ENCODE assay signal across 9 cellular contexts in genomic region chr2:55431982-55432627, GRCh38. TPM values are rescaled to one million over a fixed set of nuclear protein-coding genes. Genes with fewer than 3 reads are reported as not detected.
DNase-seq lines count a peak whose midpoint lies in the region; ATAC-seq, FAIRE-seq and TF ChIP-seq lines count a peak whose summit lies in the region.
"Had no signal": no experiment of that assay in that cellular context is flagged by ENCODE, and none has a peak within 500 bp of the region (broad histone marks: within the 10 kb centered on the region; RNA-seq: fewer than 3 reads in every experiment).

No MANE protein-coding gene starts in this region.

- no peaks in the 10 kb centered on the region for H3K9me3 ChIP-seq in transverse colon

- peak overlapping the region; percentile 32 for H2AFZ ChIP-seq in KMS-11 (ENCODE audit: low read depth)

- no peaks in the 10 kb centered on the region for H3K79me2 ChIP-seq in KMS-11 (ENCODE audit: insufficient read depth, low read depth)

- no peaks in the 10 kb centered on the region for H3K36me3 Mint-ChIP-seq in immature natural killer cell

- H3K27ac Mint-ChIP-seq in immature natural killer cell, result no peak overlapping the region

- H3K4me3 ChIP-seq in AG09309 (ENCODE audit: control insufficient read depth, low read depth, low read length) (no peak overlapping the region), KMS-11 (IDR thresholded peaks at IDR 0.05; ENCODE audit: insufficient read depth, low read depth, low read length) (no peak overlapping the region), astrocyte of the cerebellum (ENCODE audit: low read depth, low read length) (no peak overlapping the region), transverse colon (no peak overlapping the region)

- TF ChIP-seq EP300 in transverse colon (IDR thresholded peaks at IDR 0.05; ENCODE audit: low read depth), result no peak

- H3K27me3 Mint-ChIP-seq in immature natural killer cell (ENCODE audit: low read depth in 3 of 3), result peaks cover 0 to 10% (median 2%) of the 10 kb centered on the region in 3 donors

- WGBS in transverse colon (ENCODE audit: low coverage in 1 of 2), 2 donors, result 38 to 42% methylated on average over 3 of the region's 3 CpGs

- H3K4me1 Mint-ChIP-seq in immature natural killer cell, result no peaks in the 10 kb centered on the region

- H3K27ac ChIP-seq in KMS-11 (peak overlapping the region; percentile 49), transverse colon (no peak overlapping the region)
- H3K27ac ChIP-seq: epithelial cell of prostate had no signal

- H3K4me1 ChIP-seq in KMS-11 (ENCODE audit: low read depth, poor library complexity, severe bottlenecking), result peaks cover 35% of the 10 kb centered on the region
- H3K4me1 ChIP-seq in transverse colon, result peaks cover 0 to 5% (median 4%) of the 10 kb centered on the region in 4 donors

- no peaks in the 10 kb centered on the region for H3K9me3 Mint-ChIP-seq in immature natural killer cell

- no peaks in the 10 kb centered on the region for H3K36me3 ChIP-seq in KMS-11 (ENCODE audit: insufficient read depth)
- no peaks in the 10 kb centered on the region for H3K36me3 ChIP-seq in transverse colon

- intact Hi-C loops in transverse colon (cut with DNase I; ENCODE audit: low total_unique reads), result no loop called here

- H3K4me2 ChIP-seq in KMS-11, result peak overlapping the region; percentile 53

- H4K20me1 ChIP-seq in KMS-11 (ENCODE audit: insufficient read depth), result no peaks in the 10 kb centered on the region

- FAIRE-seq in GM18507 (lab: Jason Lieb, UNC), result peak; percentile 78

- no peak overlapping the region for H3K9ac ChIP-seq in KMS-11

- no peak for TF ChIP-seq POLR2A in transverse colon (IDR thresholded peaks at IDR 0.05)
- TF ChIP-seq POLR2A in GM18505 (IDR thresholded peaks at IDR 0.05; ENCODE audit: borderline replicate concordance, extremely low read depth, insufficient read depth, insufficient read length), result no peak

- H3K27me3 ChIP-seq in KMS-11 (ENCODE audit: insufficient read depth, low read depth), result no peaks in the 10 kb centered on the region
- H3K27me3 ChIP-seq in transverse colon, result no peaks in the 10 kb centered on the region

- DNase-seq in AG09309 (ENCODE audit: low read depth) (no peak), GM18507 (ENCODE audit: extremely low spot score, insufficient read length, low read depth) (no peak), astrocyte of the cerebellum (ENCODE audit: low read depth) (no peak), immature natural killer cell (peak in 2 of 3 donors; percentile 10 to 36), transverse colon (no peak)
- no peak for DNase-seq in effector CD8-positive, alpha-beta T cell (lab: John Stamatoyannopoulos, UW)

- ATAC-seq in GM18505 (IDR thresholded peaks at IDR 0.05; ENCODE audit: unreplicated experiment), result no peak

- in situ Hi-C loops in astrocyte of the cerebellum (cut with HindIII; ENCODE audit: low sequenced_read_pairs), result no loop called here
- in situ Hi-C loops in transverse colon (cut with MboI; ENCODE audit: low pct_ligation_motif_present in 1 of 4, low pct_unique_long_range_greater_than_20kb in 1 of 4, low sequenced_read_pairs in 3 of 4), result loop anchor here in 1 of 4 donors (25.0 kb wide), 1 partner anchor 170 kb away; the partner anchor contains the start of gene MTIF2

- peak; percentile 51 for TF ChIP-seq CTCF in AG09309 (IDR thresholded peaks at IDR 0.05; ENCODE audit: control insufficient read depth, insufficient read depth, low read depth, low read length, missing control alignments)
- TF ChIP-seq CTCF in KMS-11 (conservative IDR thresholded peaks at IDR 0.05; ENCODE audit: low read depth, low read length), result peak; percentile 73
- peak; percentile 56 for TF ChIP-seq CTCF in astrocyte of the cerebellum (IDR thresholded peaks at IDR 0.05; ENCODE audit: low read depth, low read length, missing control alignments)
- TF ChIP-seq CTCF in transverse colon (IDR thresholded peaks at IDR 0.05), result peak; percentile 49 to 59 (median 53)

- no peak overlapping the region for H3K4me3 Mint-ChIP-seq in immature natural killer cell

RNA-seq across cellular contexts. Expression of gene CCDC88A, which starts 12.4 kb away (rescaled TPM):
- 1 to 10 TPM; 1.4 to 8.9 (median 2.0) TPM for polyA plus RNA-seq in immature natural killer cell
- total RNA-seq in transverse colon, result 10 to 100 TPM in 3 of 4 donors, 1 to 10 TPM in 1; 8.6 to 33.7 (median 19.7) TPM

Comparison
In these comparisons a context has a peak if more than half of its experiments do, and no peak if none do; other contexts are left out.
1. DNase-seq: peak in immature natural killer cell (2 of 3); none in AG09309 (single experiment), GM18507 (single experiment), astrocyte of the cerebellum (single experiment), transverse colon (single experiment) and effector CD8-positive, alpha-beta T cell (single experiment).
2. Peak in every context shown above with its lines, with median percentiles within 50 percentile points of each other: CTCF ChIP-seq.